ENCODE assay signal across 22 cellular contexts in the genomic region with DNA sequence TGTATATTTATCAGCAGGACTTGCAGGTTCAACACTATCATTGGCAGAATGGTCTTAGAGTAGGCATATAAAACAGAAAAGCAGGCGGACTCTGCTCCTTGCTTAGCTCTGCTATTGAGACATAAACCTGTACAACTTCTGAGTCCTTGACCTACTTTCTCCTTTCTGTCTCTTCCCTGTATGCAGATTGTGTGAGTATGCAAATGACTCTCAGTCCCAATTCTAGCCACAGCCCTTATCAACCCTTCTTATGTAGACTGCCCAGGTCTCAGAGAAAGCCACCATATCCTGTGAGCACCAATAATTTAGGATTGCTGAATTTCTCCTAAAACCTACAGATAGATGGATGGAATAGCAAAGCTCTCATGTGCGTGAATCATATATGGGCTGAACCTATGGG.
DNase-seq lines count a peak whose midpoint lies in the region; ATAC-seq, FAIRE-seq and TF ChIP-seq lines count a peak whose summit lies in the region.
"Had no signal": no experiment of that assay in that cellular context is flagged by ENCODE, and none has a peak within 500 bp of the region (broad histone marks: within the 10 kb centered on the region; RNA-seq: fewer than 3 reads in every experiment).

No MANE protein-coding gene starts in this region.

- H3K4me1 ChIP-seq in small intestine (ENCODE audit: control insufficient read depth in 2 of 2, insufficient read depth in 1 of 2, low read depth in 1 of 2, low read length in 1 of 2) = peaks cover 0 to 2% of the 10 kb centered on the region in 2 donors
- H3K4me1 ChIP-seq: Caco-2, HAP-1 had no signal

- H3K4me3 Mint-ChIP-seq in Calu3 (ENCODE audit: low read depth, unreplicated experiment) = no peak overlapping the region
- H3K4me3 Mint-ChIP-seq: CD4-positive, alpha-beta T cell; IgD-negative memory B cell had no signal

- no TSS peak for BruUV-seq in Calu3 (replicated peaks; lab: Mats Ljungman, UMichigan)

- no peaks in the 10 kb centered on the region for H3K27me3 ChIP-seq in small intestine (ENCODE audit: control insufficient read depth in 2 of 2, insufficient read depth in 2 of 2, low read length in 2 of 2)

- no peak for TF ChIP-seq POLR2A in GM12892 (IDR thresholded peaks at IDR 0.05; ENCODE audit: low read depth, low read length)

- 51 to 87% (median 70%) methylated on average over 2 of the region's 2 CpGs for WGBS in small intestine, 3 donors

- H3K36me3 ChIP-seq in small intestine (ENCODE audit: control insufficient read depth in 2 of 2, insufficient read depth in 2 of 2, low read length in 2 of 2) = no peaks in the 10 kb centered on the region
- H3K36me3 ChIP-seq: HAP-1 had no signal

- ATAC-seq in GM19324 (IDR thresholded peaks at IDR 0.05; ENCODE audit: low FRiP score, unreplicated experiment) (peak; percentile 79), HG02798 (IDR thresholded peaks at IDR 0.05; ENCODE audit: poor library complexity, unreplicated experiment) (peak; percentile 73), GM19455 (IDR thresholded peaks at IDR 0.05; ENCODE audit: unreplicated experiment) (no peak)
- ATAC-seq: A549 had no signal

- no peak overlapping the region for H3K4me3 ChIP-seq in small intestine (ENCODE audit: low read depth in 1 of 2, low read length in 2 of 2)
- H3K4me3 ChIP-seq: A549, GM23248, HAP-1 had no signal

- peaks cover 12% of the 10 kb centered on the region for H3K27me3 Mint-ChIP-seq in Calu3 (ENCODE audit: unreplicated experiment)
- H3K27me3 Mint-ChIP-seq: CD4-positive, alpha-beta T cell had no signal

- peaks cover 2% of the 10 kb centered on the region for H3K9me3 Mint-ChIP-seq in Calu3 (ENCODE audit: low read depth, unreplicated experiment)
- H3K9me3 Mint-ChIP-seq: CD4-positive, alpha-beta T cell; IgD-negative memory B cell had no signal

- H3K27ac Mint-ChIP-seq in Calu3 (ENCODE audit: unreplicated experiment) = no peak overlapping the region
- H3K27ac Mint-ChIP-seq: CD4-positive, alpha-beta T cell; IgD-negative memory B cell had no signal

- FAIRE-seq in GM12892 (lab: Jason Lieb, UNC) = peak; percentile 17
- no peak for FAIRE-seq in small intestine (lab: Jason Lieb, UNC)
- FAIRE-seq: A549, HTR-8/SVneo had no signal

- CTCF ChIA-PET in Calu3 (lab: Charles Lee) = no interaction called here

- DNase-seq in GM12892 (ENCODE audit: insufficient read length) (no peak), small intestine (peak; percentile 16), Calu3 (no peak)
- no peak for DNase-seq in stimulated activated CD4-positive, alpha-beta T cell treated with anti-CD3 and anti-CD28 coated beads, Interleukin-4, amount 100 ng/mL, for 24 hours
- DNase-seq: AML-193; Caco-2; CD4-positive, alpha-beta T cell; DMS153; DMS79; GDM1; GM23248; Karpas-422; KBM-7 had no signal

- no peaks in the 10 kb centered on the region for H3K36me3 Mint-ChIP-seq in Calu3 (ENCODE audit: insufficient read depth, unreplicated experiment)
- H3K36me3 Mint-ChIP-seq: IgD-negative memory B cell had no signal

- no peaks in the 10 kb centered on the region for H3K9me3 ChIP-seq in small intestine (ENCODE audit: control insufficient read depth, low read depth)
- H3K9me3 ChIP-seq: A549, Caco-2, HAP-1 had no signal

- no peak for TF ChIP-seq CTCF in Calu3 (IDR thresholded peaks at IDR 0.05; ENCODE audit: unreplicated experiment)

- H3K4me1 Mint-ChIP-seq in Calu3 (ENCODE audit: low read depth, unreplicated experiment) = no peaks in the 10 kb centered on the region

- H3K27ac ChIP-seq in small intestine (ENCODE audit: low read depth in 1 of 2, low read length in 1 of 2) = no peak overlapping the region
- H3K27ac ChIP-seq: 22Rv1, A549, C4-2B, GM23248 had no signal

- intact Hi-C loops in Calu3 (cut with micrococcal nuclease; ENCODE audit: unreplicated experiment) = no loop called here
